ENCODE assay signal across 22 cellular contexts in genomic region chr10:45427956-45428338, GRCh38. TPM values are rescaled to one million over a fixed set of nuclear protein-coding genes. Genes with fewer than 3 reads are reported as not detected.
"Had no signal": no experiment of that assay in that cellular context is flagged by ENCODE, and none has a peak within 500 bp of the region (broad histone marks: within the 10 kb centered on the region; RNA-seq: fewer than 3 reads in every experiment).

No MANE protein-coding gene starts in this region.

- H3K27me3 ChIP-seq: hepatocyte, uterus had no signal

- H3K4me3 Mint-ChIP-seq: activated CD4-positive, alpha-beta memory T cell treated with anti-CD3 and anti-CD28 coated beads, Interleukin-2, amount 10 ng/mL, durations not matched to agents 7 days and 5 days; activated CD4-positive, alpha-beta T cell treated with anti-CD3 and anti-CD28 coated beads for 36 hours; activated naive CD4-positive, alpha-beta T cell treated with anti-CD3 and anti-CD28 coated beads for 36 hours; mesothelial cell of epicardium; nephron; stimulated activated naive CD8-positive, alpha-beta T cell treated with anti-CD3 and anti-CD28 coated beads, Interleukin-15, Interleukin-2, amounts not matched to agents 100 ng/mL and 50 ng/mL, for 24 hours had no signal

- H3K9me3 Mint-ChIP-seq: activated CD4-positive, alpha-beta memory T cell treated with anti-CD3 and anti-CD28 coated beads, Interleukin-2, amount 10 ng/mL, durations not matched to agents 7 days and 5 days; activated naive CD4-positive, alpha-beta T cell treated with anti-CD3 and anti-CD28 coated beads for 36 hours; mesothelial cell of epicardium; nephron; stimulated activated naive CD8-positive, alpha-beta T cell treated with anti-CD3 and anti-CD28 coated beads, Interleukin-15, Interleukin-2, amounts not matched to agents 100 ng/mL and 50 ng/mL, for 24 hours had no signal

- H3K9me3 ChIP-seq: esophagus muscularis mucosa, suprapubic skin, transverse colon, uterus had no signal

- H3K36me3 ChIP-seq: esophagus muscularis mucosa, suprapubic skin, transverse colon, uterus had no signal

- H3K4me1 Mint-ChIP-seq: activated CD4-positive, alpha-beta T cell treated with anti-CD3 and anti-CD28 coated beads for 36 hours had no signal

- H3K27ac ChIP-seq: esophagus muscularis mucosa, hepatocyte, suprapubic skin, transverse colon, uterus had no signal

- H3K4me3 ChIP-seq: hepatocyte, suprapubic skin, transverse colon, uterus had no signal

- H3K36me3 Mint-ChIP-seq: mesothelial cell of epicardium had no signal

- ATAC-seq: activated CD4-positive, alpha-beta T cell treated with anti-CD3 and anti-CD28 coated beads for 36 hours; left colon had no signal

- H3K27ac Mint-ChIP-seq: activated CD4-positive, alpha-beta memory T cell treated with anti-CD3 and anti-CD28 coated beads, Interleukin-2, amount 10 ng/mL, durations not matched to agents 7 days and 5 days; activated CD4-positive, alpha-beta T cell treated with anti-CD3 and anti-CD28 coated beads for 36 hours; activated naive CD4-positive, alpha-beta T cell treated with anti-CD3 and anti-CD28 coated beads for 36 hours; mesothelial cell of epicardium; nephron; stimulated activated naive CD8-positive, alpha-beta T cell treated with anti-CD3 and anti-CD28 coated beads, Interleukin-15, Interleukin-2, amounts not matched to agents 100 ng/mL and 50 ng/mL, for 24 hours had no signal

- DNase-seq: activated CD4-positive, alpha-beta memory T cell treated with anti-CD3 and anti-CD28 coated beads, Interleukin-2, amount 10 ng/mL, durations not matched to agents 7 days and 5 days; activated CD4-positive, alpha-beta T cell treated with anti-CD3 and anti-CD28 coated beads for 36 hours; activated naive CD4-positive, alpha-beta T cell treated with anti-CD3 and anti-CD28 coated beads for 36 hours; activated T-cell treated with anti-CD3 and anti-CD28 coated beads, Interleukin-2, amount 50 U/mL, for 1 hour; dermis blood vessel endothelial cell; effector memory CD4-positive, alpha-beta T cell; left colon; nucleus accumbens; stimulated activated CD4-positive, alpha-beta T cell treated with anti-CD3 and anti-CD28 coated beads, Interleukin-12 subunit alpha, Interleukin-12 subunit beta, amount 100 ng/mL, for 4 hours; stimulated activated CD4-positive, alpha-beta T cell treated with anti-CD3 and anti-CD28 coated beads, Interleukin-1b, Interleukin-23, amount 100 ng/mL, for 48 hours; stimulated activated CD8-positive, alpha-beta memory T cell treated with anti-CD3 and anti-CD28 coated beads, Interleukin-4, amount 100 ng/mL, for 48 hours; transverse colon; uterus had no signal

- H3K27me3 Mint-ChIP-seq: stimulated activated naive CD8-positive, alpha-beta T cell treated with anti-CD3 and anti-CD28 coated beads, Interleukin-15, Interleukin-2, amounts not matched to agents 100 ng/mL and 50 ng/mL, for 24 hours had no signal

- H3K4me1 ChIP-seq: transverse colon, uterus had no signal

RNA-seq across cellular contexts. Expression of gene ALOX5, which starts 53.9 kb away (rescaled TPM):
- total RNA-seq: chondrocyte, endothelial cell of umbilical vein, lung microvascular endothelial cell had no signal
